ENCODE assay signal across 21 cellular contexts in genomic region chr2:121866789-121867188, GRCh38.
"Had no signal": no experiment of that assay in that cellular context is flagged by ENCODE, and none has a peak within 500 bp of the region (broad histone marks: within the 10 kb centered on the region; RNA-seq: fewer than 3 reads in every experiment).

No MANE protein-coding gene starts in this region.

- H3K36me3 ChIP-seq: colonic mucosa, gastroesophageal sphincter, heart right ventricle, thoracic aorta, upper lobe of left lung had no signal

- H3K4me1 ChIP-seq: body of pancreas, colonic mucosa, gastroesophageal sphincter, heart right ventricle, psoas muscle, upper lobe of left lung had no signal

- H3K9me3 ChIP-seq: body of pancreas, colonic mucosa, gastroesophageal sphincter, psoas muscle, thoracic aorta, upper lobe of left lung had no signal

- H3K27ac ChIP-seq: body of pancreas, colonic mucosa, gastroesophageal sphincter, heart right ventricle, psoas muscle, thoracic aorta, upper lobe of left lung had no signal

- H3K4me3 ChIP-seq: body of pancreas, colonic mucosa, gastroesophageal sphincter, heart right ventricle, psoas muscle, thoracic aorta, upper lobe of left lung had no signal

- H3K27me3 ChIP-seq: body of pancreas, colonic mucosa, upper lobe of left lung had no signal

- DNase-seq: activated CD4-positive, alpha-beta T cell treated with anti-CD3 and anti-CD28 coated beads, Interleukin-2, amount 10 ng/mL, durations not matched to agents 24 days and 14 days; activated CD8-positive, alpha-beta T cell treated with anti-CD3 and anti-CD28 coated beads for 36 hours; activated naive CD4-positive, alpha-beta T cell; activated naive CD8-positive, alpha-beta T cell treated with anti-CD3 and anti-CD28 coated beads, Interleukin-2, amount 10 ng/mL, durations not matched to agents 7 days and 5 days; activated T-cell treated with anti-CD3 and anti-CD28 coated beads, Interleukin-2, amount 50 U/mL, for 1 hour; body of pancreas; colonic mucosa; heart right ventricle; immature natural killer cell; kidney glomerular epithelial cell; left ventricle myocardium superior; nephron progenitor cell; psoas muscle; right cardiac atrium; small intestine; stimulated activated CD4-positive, alpha-beta T cell treated with anti-CD3 and anti-CD28 coated beads, Interleukin-15, amount 100 ng/mL, for 24 hours; stimulated activated CD4-positive, alpha-beta T cell treated with anti-CD3 and anti-CD28 coated beads, Interleukin-4, amount 100 ng/mL, for 1 hour; T-helper 9 cell; upper lobe of left lung had no signal
